ENCODE assay signal across 1 cellular context in the genomic region with DNA sequence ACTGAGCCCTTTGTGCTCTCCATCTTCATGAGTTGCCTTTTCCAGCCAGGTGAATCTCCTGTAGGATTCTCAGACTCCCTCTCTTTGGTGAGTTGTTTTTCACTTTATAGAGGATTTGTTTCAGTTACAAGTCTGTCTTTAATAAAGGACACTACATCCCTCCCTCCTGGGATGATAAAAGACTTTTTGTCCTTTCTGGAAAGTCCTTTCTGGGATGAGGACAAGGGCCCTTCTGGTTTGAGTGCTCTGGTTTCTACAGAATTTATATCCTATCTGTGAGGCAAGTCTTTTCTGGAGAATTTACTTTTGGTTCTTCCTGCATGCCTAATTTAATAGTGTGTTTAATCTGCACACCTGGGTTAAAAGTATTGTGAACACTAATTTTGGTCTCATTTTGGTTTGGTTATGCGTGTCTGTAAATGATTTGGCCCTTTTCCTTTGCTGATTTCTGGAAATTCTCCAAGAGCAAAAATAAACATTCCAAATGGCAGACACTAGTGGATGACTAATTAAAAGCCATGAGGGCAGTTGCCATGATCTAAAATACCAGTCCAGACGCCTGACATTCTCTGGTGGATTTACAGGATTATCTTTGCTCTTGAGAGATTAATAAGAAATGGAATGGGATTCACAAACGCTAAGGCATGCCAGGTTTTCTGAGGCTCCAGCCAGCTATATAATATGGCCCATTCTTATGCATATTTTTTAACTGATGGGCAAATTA.
A peak's percentile ranks its signal among the peaks of the same experiment; 100 is the strongest.
TF ChIP-seq lines count a peak whose summit lies in the region.

No MANE protein-coding gene starts in this region.

TF ChIP-seq in SK-N-SH, 30 proteins besides CTCF, POLR2A, EP300 and RAD21 (continued from another document):
- TF ChIP-seq PBX3 (IDR thresholded peaks at IDR 0.05), result peak; percentile 41
- TF ChIP-seq TAF1 (IDR thresholded peaks at IDR 0.05; ENCODE audit: borderline replicate concordance, low read depth, low read length), result no peak
- TF ChIP-seq JUND (IDR thresholded peaks at IDR 0.05), result peak; percentile 24
- TF ChIP-seq NRF1 (IDR thresholded peaks at IDR 0.05; ENCODE audit: low read depth, low read length), result no peak
- peak; percentile 48; the same call in 1 of the 2 replicates for TF ChIP-seq NFIC (IDR thresholded peaks at IDR 0.05; ENCODE audit: borderline replicate concordance)
- no peak for TF ChIP-seq FOXJ3 (CRISPR knock-in tag; IDR thresholded peaks at IDR 0.05)
- no peak for TF ChIP-seq MXI1 (IDR thresholded peaks at IDR 0.05; ENCODE audit: low read depth, low read length)
- TF ChIP-seq, protein P1, sequence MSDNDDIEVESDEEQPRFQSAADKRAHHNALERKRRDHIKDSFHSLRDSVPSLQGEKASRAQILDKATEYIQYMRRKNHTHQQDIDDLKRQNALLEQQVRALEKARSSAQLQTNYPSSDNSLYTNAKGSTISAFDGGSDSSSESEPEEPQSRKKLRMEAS (IDR thresholded peaks at IDR 0.05; ENCODE audit: low read depth), result peak; percentile 54; the same call in 1 of the 2 replicates
- TF ChIP-seq, protein P2, sequence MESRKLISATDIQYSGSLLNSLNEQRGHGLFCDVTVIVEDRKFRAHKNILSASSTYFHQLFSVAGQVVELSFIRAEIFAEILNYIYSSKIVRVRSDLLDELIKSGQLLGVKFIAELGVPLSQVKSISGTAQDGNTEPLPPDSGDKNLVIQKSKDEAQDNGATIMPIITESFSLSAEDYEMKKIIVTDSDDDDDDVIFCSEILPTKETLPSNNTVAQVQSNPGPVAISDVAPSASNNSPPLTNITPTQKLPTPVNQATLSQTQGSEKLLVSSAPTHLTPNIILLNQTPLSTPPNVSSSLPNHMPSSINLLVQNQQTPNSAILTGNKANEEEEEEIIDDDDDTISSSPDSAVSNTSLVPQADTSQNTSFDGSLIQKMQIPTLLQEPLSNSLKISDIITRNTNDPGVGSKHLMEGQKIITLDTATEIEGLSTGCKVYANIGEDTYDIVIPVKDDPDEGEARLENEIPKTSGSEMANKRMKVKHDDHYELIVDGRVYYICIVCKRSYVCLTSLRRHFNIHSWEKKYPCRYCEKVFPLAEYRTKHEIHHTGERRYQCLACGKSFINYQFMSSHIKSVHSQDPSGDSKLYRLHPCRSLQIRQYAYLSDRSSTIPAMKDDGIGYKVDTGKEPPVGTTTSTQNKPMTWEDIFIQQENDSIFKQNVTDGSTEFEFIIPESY (IDR thresholded peaks at IDR 0.05; ENCODE audit: borderline replicate concordance, low read depth), result no peak
- peak; percentile 10; the same call in 1 of the 2 replicates for TF ChIP-seq RCOR1 (IDR thresholded peaks at IDR 0.05; ENCODE audit: low read length)
- TF ChIP-seq USF2 (IDR thresholded peaks at IDR 0.05; ENCODE audit: borderline replicate concordance, low read depth, low read length), result no peak
- TF ChIP-seq SIN3A (IDR thresholded peaks at IDR 0.05; ENCODE audit: borderline replicate concordance, low read depth, low read length), result no peak
- TF ChIP-seq EZH2phosphoT487 (IDR thresholded peaks at IDR 0.05; ENCODE audit: borderline replicate concordance, low read depth), result no peak
- no peak for TF ChIP-seq RFX5 (IDR thresholded peaks at IDR 0.05; ENCODE audit: low read length)
- no peak for TF ChIP-seq FOXM1 (IDR thresholded peaks at IDR 0.05; ENCODE audit: low read depth)
- TF ChIP-seq POLR2AphosphoS5 (IDR thresholded peaks at IDR 0.05; ENCODE audit: low read depth, low read length), result no peak
- TF ChIP-seq, protein P3, sequence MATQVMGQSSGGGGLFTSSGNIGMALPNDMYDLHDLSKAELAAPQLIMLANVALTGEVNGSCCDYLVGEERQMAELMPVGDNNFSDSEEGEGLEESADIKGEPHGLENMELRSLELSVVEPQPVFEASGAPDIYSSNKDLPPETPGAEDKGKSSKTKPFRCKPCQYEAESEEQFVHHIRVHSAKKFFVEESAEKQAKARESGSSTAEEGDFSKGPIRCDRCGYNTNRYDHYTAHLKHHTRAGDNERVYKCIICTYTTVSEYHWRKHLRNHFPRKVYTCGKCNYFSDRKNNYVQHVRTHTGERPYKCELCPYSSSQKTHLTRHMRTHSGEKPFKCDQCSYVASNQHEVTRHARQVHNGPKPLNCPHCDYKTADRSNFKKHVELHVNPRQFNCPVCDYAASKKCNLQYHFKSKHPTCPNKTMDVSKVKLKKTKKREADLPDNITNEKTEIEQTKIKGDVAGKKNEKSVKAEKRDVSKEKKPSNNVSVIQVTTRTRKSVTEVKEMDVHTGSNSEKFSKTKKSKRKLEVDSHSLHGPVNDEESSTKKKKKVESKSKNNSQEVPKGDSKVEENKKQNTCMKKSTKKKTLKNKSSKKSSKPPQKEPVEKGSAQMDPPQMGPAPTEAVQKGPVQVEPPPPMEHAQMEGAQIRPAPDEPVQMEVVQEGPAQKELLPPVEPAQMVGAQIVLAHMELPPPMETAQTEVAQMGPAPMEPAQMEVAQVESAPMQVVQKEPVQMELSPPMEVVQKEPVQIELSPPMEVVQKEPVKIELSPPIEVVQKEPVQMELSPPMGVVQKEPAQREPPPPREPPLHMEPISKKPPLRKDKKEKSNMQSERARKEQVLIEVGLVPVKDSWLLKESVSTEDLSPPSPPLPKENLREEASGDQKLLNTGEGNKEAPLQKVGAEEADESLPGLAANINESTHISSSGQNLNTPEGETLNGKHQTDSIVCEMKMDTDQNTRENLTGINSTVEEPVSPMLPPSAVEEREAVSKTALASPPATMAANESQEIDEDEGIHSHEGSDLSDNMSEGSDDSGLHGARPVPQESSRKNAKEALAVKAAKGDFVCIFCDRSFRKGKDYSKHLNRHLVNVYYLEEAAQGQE (IDR thresholded peaks at IDR 0.05; ENCODE audit: low read depth, low read length), result no peak
- TF ChIP-seq, protein P4, sequence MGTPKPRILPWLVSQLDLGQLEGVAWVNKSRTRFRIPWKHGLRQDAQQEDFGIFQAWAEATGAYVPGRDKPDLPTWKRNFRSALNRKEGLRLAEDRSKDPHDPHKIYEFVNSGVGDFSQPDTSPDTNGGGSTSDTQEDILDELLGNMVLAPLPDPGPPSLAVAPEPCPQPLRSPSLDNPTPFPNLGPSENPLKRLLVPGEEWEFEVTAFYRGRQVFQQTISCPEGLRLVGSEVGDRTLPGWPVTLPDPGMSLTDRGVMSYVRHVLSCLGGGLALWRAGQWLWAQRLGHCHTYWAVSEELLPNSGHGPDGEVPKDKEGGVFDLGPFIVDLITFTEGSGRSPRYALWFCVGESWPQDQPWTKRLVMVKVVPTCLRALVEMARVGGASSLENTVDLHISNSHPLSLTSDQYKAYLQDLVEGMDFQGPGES (IDR thresholded peaks at IDR 0.05; ENCODE audit: low read depth, low read length), result no peak
